ENCODE assay signal across 28 cellular contexts in genomic region chr18:29074147-29074546, GRCh38.
"Had no signal": no experiment of that assay in that cellular context is flagged by ENCODE, and none has a peak within 500 bp of the region (broad histone marks: within the 10 kb centered on the region; RNA-seq: fewer than 3 reads in every experiment).

No MANE protein-coding gene starts in this region.

- H3K9me3 ChIP-seq: colonic mucosa, esophagus muscularis mucosa, esophagus squamous epithelium, gastrocnemius medialis, gastroesophageal sphincter, heart left ventricle, heart right ventricle had no signal

- H3K27me3 Mint-ChIP-seq: dendritic cell treated with granulocyte-macrophage colony-stimulating factor and Interleukin-4, amounts not matched to agents 40 ng/mL and 50 ng/mL, for 4 days; effector memory CD8-positive, alpha-beta T cell had no signal

- H3K4me1 Mint-ChIP-seq: endodermal cell had no signal

- H3K27me3 ChIP-seq: colonic mucosa, dorsolateral prefrontal cortex, esophagus muscularis mucosa, esophagus squamous epithelium, foreskin keratinocyte, gastrocnemius medialis, gastroesophageal sphincter, heart left ventricle, heart right ventricle had no signal

- DNase-seq: colonic mucosa; cortex of kidney; dermis blood vessel endothelial cell; dorsolateral prefrontal cortex; effector CD4-positive, alpha-beta T cell; effector CD8-positive, alpha-beta T cell; effector memory CD4-positive, alpha-beta T cell; effector memory CD8-positive, alpha-beta T cell; endodermal cell; erythroblast; esophagus squamous epithelium; foreskin fibroblast; foreskin keratinocyte; gastrocnemius medialis; glutamatergic neuron; head of caudate nucleus; heart left ventricle; heart right ventricle had no signal

- H3K4me3 Mint-ChIP-seq: dendritic cell treated with granulocyte-macrophage colony-stimulating factor and Interleukin-4, amounts not matched to agents 40 ng/mL and 50 ng/mL, for 4 days; effector memory CD8-positive, alpha-beta T cell; endodermal cell had no signal

- H3K4me1 ChIP-seq: colonic mucosa, esophagus muscularis mucosa, esophagus squamous epithelium, foreskin keratinocyte, gastrocnemius medialis, gastroesophageal sphincter had no signal

- H3K27ac Mint-ChIP-seq: dendritic cell treated with granulocyte-macrophage colony-stimulating factor and Interleukin-4, amounts not matched to agents 40 ng/mL and 50 ng/mL, for 4 days; effector memory CD8-positive, alpha-beta T cell; endodermal cell had no signal

- H3K27ac ChIP-seq: colonic mucosa, coronary artery, dorsolateral prefrontal cortex, epithelial cell of prostate, esophagus muscularis mucosa, esophagus squamous epithelium, foreskin keratinocyte, gastrocnemius medialis, gastroesophageal sphincter, heart left ventricle, heart right ventricle had no signal

- ATAC-seq: effector memory CD8-positive, alpha-beta T cell; esophagus mucosa; foreskin keratinocyte; gastrocnemius medialis; gastroesophageal sphincter; heart left ventricle; heart right ventricle had no signal

- H3K9me3 Mint-ChIP-seq: dendritic cell treated with granulocyte-macrophage colony-stimulating factor and Interleukin-4, amounts not matched to agents 40 ng/mL and 50 ng/mL, for 4 days; endodermal cell had no signal

- H3K36me3 ChIP-seq: colonic mucosa, esophagus muscularis mucosa, esophagus squamous epithelium, gastrocnemius medialis, gastroesophageal sphincter, heart left ventricle, heart right ventricle had no signal

- FAIRE-seq: colon, endometrium, endothelial cell of umbilical vein, frontal cortex had no signal

- H3K4me3 ChIP-seq: colonic mucosa, coronary artery, dorsolateral prefrontal cortex, esophagus muscularis mucosa, esophagus squamous epithelium, gastrocnemius medialis, gastroesophageal sphincter, heart left ventricle, heart right ventricle had no signal
